Comparison of ENCODE assay signal across 23 cellular contexts in genomic region chr3:100811779-100812507, GRCh38.
DNase-seq lines count a peak whose midpoint lies in the region; ATAC-seq and TF ChIP-seq lines count a peak whose summit lies in the region.
"Had no signal": no experiment of that assay in that cellular context is flagged by ENCODE, and none has a peak within 500 bp of the region (broad histone marks: within the 10 kb centered on the region; RNA-seq: fewer than 3 reads in every experiment).

No MANE protein-coding gene starts in this region.

- no peak for DNase-seq in stimulated activated naive CD8-positive, alpha-beta T cell treated with anti-CD3 and anti-CD28 coated beads, Interleukin-15, Interleukin-2, amounts not matched to agents 100 U/mL and 50 U/mL, for 24 hours
- DNase-seq in stimulated activated naive CD8-positive, alpha-beta T cell treated with anti-CD3 and anti-CD28 coated beads, Interleukin-15, amount 100 ng/mL, for 72 hours, result no peak
- no peak for DNase-seq in COLO668 (lab: John Stamatoyannopoulos, UW; ENCODE audit: unreplicated experiment)
- DNase-seq: activated CD8-positive, alpha-beta T cell treated with anti-CD3 and anti-CD28 coated beads, Interleukin-2, amount 10 ng/mL, durations not matched to agents 7 days and 5 days; activated naive CD4-positive, alpha-beta T cell treated with anti-CD3 and anti-CD28 coated beads for 36 hours; activated T-cell treated with anti-CD3 and anti-CD28 coated beads, Interleukin-2, amount 50 U/mL, for 1 hour; AML-193; dermis blood vessel endothelial cell; GF-D8; kidney glomerular epithelial cell; NCI-H1092; NCI-H2029; NCI-H446; posterior cingulate gyrus; Right ventricle myocardium superior had no signal

- H3K27me3 Mint-ChIP-seq in stimulated activated naive CD8-positive, alpha-beta T cell treated with anti-CD3 and anti-CD28 coated beads, Interleukin-15, amount 100 ng/mL, for 72 hours, result peaks cover 18% of the 10 kb centered on the region

- H3K4me3 Mint-ChIP-seq in stimulated activated naive CD8-positive, alpha-beta T cell treated with anti-CD3 and anti-CD28 coated beads, Interleukin-15, amount 100 ng/mL, for 72 hours, result no peak overlapping the region
- H3K4me3 Mint-ChIP-seq: activated CD8-positive, alpha-beta T cell treated with anti-CD3 and anti-CD28 coated beads, Interleukin-2, amount 10 ng/mL, durations not matched to agents 7 days and 5 days; activated naive CD4-positive, alpha-beta T cell treated with anti-CD3 and anti-CD28 coated beads for 36 hours; neural crest cell had no signal

- no peaks in the 10 kb centered on the region for H3K9me3 Mint-ChIP-seq in stimulated activated naive CD8-positive, alpha-beta T cell treated with anti-CD3 and anti-CD28 coated beads, Interleukin-15, amount 100 ng/mL, for 72 hours
- H3K9me3 Mint-ChIP-seq: activated naive CD4-positive, alpha-beta T cell treated with anti-CD3 and anti-CD28 coated beads for 36 hours; neural crest cell had no signal

- no peak overlapping the region for H3K27ac Mint-ChIP-seq in stimulated activated naive CD8-positive, alpha-beta T cell treated with anti-CD3 and anti-CD28 coated beads, Interleukin-15, amount 100 ng/mL, for 72 hours
- H3K27ac Mint-ChIP-seq: activated CD8-positive, alpha-beta T cell treated with anti-CD3 and anti-CD28 coated beads, Interleukin-2, amount 10 ng/mL, durations not matched to agents 7 days and 5 days had no signal

- H3K4me1 Mint-ChIP-seq in stimulated activated naive CD8-positive, alpha-beta T cell treated with anti-CD3 and anti-CD28 coated beads, Interleukin-15, amount 100 ng/mL, for 72 hours, result no peaks in the 10 kb centered on the region
- H3K4me1 Mint-ChIP-seq: neural crest cell had no signal

- peak; percentile 57 for ATAC-seq in stimulated activated naive CD8-positive, alpha-beta T cell treated with anti-CD3 and anti-CD28 coated beads, Interleukin-15, Interleukin-2, amounts not matched to agents 100 U/mL and 50 U/mL, for 24 hours
- ATAC-seq in stimulated activated naive CD8-positive, alpha-beta T cell treated with anti-CD3 and anti-CD28 coated beads, Interleukin-15, amount 100 ng/mL, for 72 hours, result no peak
- peak; percentile 57 for ATAC-seq in GM21723 (IDR thresholded peaks at IDR 0.05; ENCODE audit: unreplicated experiment)
- ATAC-seq in HG03565 (IDR thresholded peaks at IDR 0.05; ENCODE audit: unreplicated experiment), result peak; percentile 41
- no peak for ATAC-seq in GM21825 (IDR thresholded peaks at IDR 0.05; ENCODE audit: unreplicated experiment)
- no peak for ATAC-seq in HG02623 (IDR thresholded peaks at IDR 0.05; ENCODE audit: unreplicated experiment)
- ATAC-seq in SK-N-SH treated with all-trans-retinoic acid at 6 μM for 48 hours, result no peak
- ATAC-seq: activated CD4-positive, CD25-positive, alpha-beta regulatory T cell treated with anti-CD3 and anti-CD28 coated beads, Interleukin-2, amount 50 U/mL, for 24 hours; activated CD8-positive, alpha-beta T cell treated with anti-CD3 and anti-CD28 coated beads, Interleukin-2, amount 10 ng/mL, durations not matched to agents 7 days and 5 days; HepG2 had no signal

TF ChIP-seq in SK-N-SH treated with all-trans-retinoic acid at 6 μM for 48 hours, 23 proteins besides CTCF, POLR2A, EP300 and RAD21:
- TF ChIP-seq ESRRG (CRISPR knock-in tag; IDR thresholded peaks at IDR 0.05) (no peak), SNAI2 (CRISPR knock-in tag; IDR thresholded peaks at IDR 0.05) (no peak), ZNF70 (CRISPR knock-in tag; IDR thresholded peaks at IDR 0.05) (no peak), ZC3H10 (CRISPR knock-in tag; IDR thresholded peaks at IDR 0.05) (no peak), PPARA (CRISPR knock-in tag; IDR thresholded peaks at IDR 0.05; ENCODE audit: borderline replicate concordance) (no peak), OSR1 (CRISPR knock-in tag; IDR thresholded peaks at IDR 0.05) (no peak), TCF4 (CRISPR knock-in tag; IDR thresholded peaks at IDR 0.05; ENCODE audit: borderline replicate concordance) (no peak), TOX (CRISPR knock-in tag; IDR thresholded peaks at IDR 0.05; ENCODE audit: borderline replicate concordance) (no peak), CSDC2 (CRISPR knock-in tag; IDR thresholded peaks at IDR 0.05) (no peak), TSHZ2 (CRISPR knock-in tag; IDR thresholded peaks at IDR 0.05) (no peak), ARNTL (CRISPR knock-in tag; IDR thresholded peaks at IDR 0.05; ENCODE audit: borderline replicate concordance, low read depth) (no peak), GLIS3 (CRISPR knock-in tag; IDR thresholded peaks at IDR 0.05) (no peak), ZNF565 (CRISPR knock-in tag; conservative IDR thresholded peaks at IDR 0.05; ENCODE audit: low read depth) (no peak), ZNF8 (CRISPR knock-in tag; IDR thresholded peaks at IDR 0.05) (no peak), CREB5 (CRISPR knock-in tag; IDR thresholded peaks at IDR 0.05; ENCODE audit: low read depth) (no peak)
- TF ChIP-seq, protein P1, sequence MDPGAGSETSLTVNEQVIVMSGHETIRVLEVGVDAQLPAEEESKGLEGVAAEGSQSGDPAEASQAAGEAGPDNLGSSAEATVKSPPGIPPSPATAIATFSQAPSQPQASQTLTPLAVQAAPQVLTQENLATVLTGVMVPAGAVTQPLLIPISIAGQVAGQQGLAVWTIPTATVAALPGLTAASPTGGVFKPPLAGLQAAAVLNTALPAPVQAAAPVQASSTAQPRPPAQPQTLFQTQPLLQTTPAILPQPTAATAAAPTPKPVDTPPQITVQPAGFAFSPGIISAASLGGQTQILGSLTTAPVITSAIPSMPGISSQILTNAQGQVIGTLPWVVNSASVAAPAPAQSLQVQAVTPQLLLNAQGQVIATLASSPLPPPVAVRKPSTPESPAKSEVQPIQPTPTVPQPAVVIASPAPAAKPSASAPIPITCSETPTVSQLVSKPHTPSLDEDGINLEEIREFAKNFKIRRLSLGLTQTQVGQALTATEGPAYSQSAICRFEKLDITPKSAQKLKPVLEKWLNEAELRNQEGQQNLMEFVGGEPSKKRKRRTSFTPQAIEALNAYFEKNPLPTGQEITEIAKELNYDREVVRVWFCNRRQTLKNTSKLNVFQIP (CRISPR knock-in tag; IDR thresholded peaks at IDR 0.05; ENCODE audit: borderline replicate concordance, low read depth), result no peak
TF ChIP-seq in SK-N-SH treated with all-trans-retinoic acid at 6 μM for 48 hours: peak in this region for 0.

Comparison
In these comparisons a context has a peak if more than half of its experiments do, and no peak if none do; other contexts are left out.
1. ATAC-seq: peak in stimulated activated naive CD8-positive, alpha-beta T cell treated with anti-CD3 and anti-CD28 coated beads, Interleukin-15, Interleukin-2, amounts not matched to agents 100 U/mL and 50 U/mL, for 24 hours (single experiment), GM21723 (single experiment) and HG03565 (single experiment); none in stimulated activated naive CD8-positive, alpha-beta T cell treated with anti-CD3 and anti-CD28 coated beads, Interleukin-15, amount 100 ng/mL, for 72 hours (single experiment), GM21825 (single experiment), HG02623 (single experiment) and SK-N-SH treated with all-trans-retinoic acid at 6 μM for 48 hours (single experiment).